ENCODE assay signal across 18 cellular contexts in genomic region chr11:134522782-134523570, GRCh38.
"Had no signal": no experiment of that assay in that cellular context is flagged by ENCODE, and none has a peak within 500 bp of the region (broad histone marks: within the 10 kb centered on the region; RNA-seq: fewer than 3 reads in every experiment).

No MANE protein-coding gene starts in this region.

- DNase-seq: activated CD4-positive, alpha-beta T cell treated with anti-CD3 and anti-CD28 coated beads for 36 hours; activated CD4-positive, alpha-beta T cell treated with anti-CD3 and anti-CD28 coated beads, Interleukin-2, amount 50 U/mL, for 48 hours; activated gamma-delta T cell treated with Interleukin-2 at 50 U/mL for 16 hours; activated T-cell treated with anti-CD3 and anti-CD28 coated beads for 4 hours; amniotic stem cell; dermis blood vessel endothelial cell; effector memory CD4-positive, alpha-beta T cell; esophagus squamous epithelium; retina; stimulated activated CD4-positive, alpha-beta T cell treated with anti-CD3 and anti-CD28 coated beads, Interleukin-12 subunit alpha, Interleukin-12 subunit beta, amount 100 ng/mL, for 4 hours; stimulated activated CD4-positive, alpha-beta T cell treated with anti-CD3 and anti-CD28 coated beads, Interleukin-1b, Interleukin-23, amount 100 ng/mL, for 48 hours; stimulated activated naive CD8-positive, alpha-beta T cell treated with anti-CD3 and anti-CD28 coated beads, Interleukin-15, Interleukin-2, amounts not matched to agents 100 U/mL and 50 U/mL, for 24 hours; substantia nigra; tibial artery had no signal

- H3K4me3 ChIP-seq: cardiac muscle cell, esophagus squamous epithelium, hepatocyte, tibial artery, vagina had no signal

- H3K9me3 ChIP-seq: esophagus squamous epithelium, neutrophil, tibial artery, vagina had no signal

- H3K4me2 ChIP-seq: hepatocyte had no signal

- H3K4me1 ChIP-seq: esophagus squamous epithelium, tibial artery, vagina had no signal

- H3K27me3 ChIP-seq: cardiac muscle cell, hepatocyte, neutrophil, vagina had no signal

- H3K36me3 ChIP-seq: cardiac muscle cell, esophagus squamous epithelium, neutrophil, tibial artery, vagina had no signal

- H3K27ac ChIP-seq: cardiac muscle cell, esophagus squamous epithelium, hepatocyte, neutrophil, tibial artery, vagina had no signal

- ATAC-seq: activated CD4-positive, alpha-beta T cell treated with anti-CD3 and anti-CD28 coated beads for 36 hours; stimulated activated naive CD8-positive, alpha-beta T cell treated with anti-CD3 and anti-CD28 coated beads, Interleukin-15, Interleukin-2, amounts not matched to agents 100 U/mL and 50 U/mL, for 24 hours had no signal
